ENCODE assay signal across 8 cellular contexts in the genomic region with DNA sequence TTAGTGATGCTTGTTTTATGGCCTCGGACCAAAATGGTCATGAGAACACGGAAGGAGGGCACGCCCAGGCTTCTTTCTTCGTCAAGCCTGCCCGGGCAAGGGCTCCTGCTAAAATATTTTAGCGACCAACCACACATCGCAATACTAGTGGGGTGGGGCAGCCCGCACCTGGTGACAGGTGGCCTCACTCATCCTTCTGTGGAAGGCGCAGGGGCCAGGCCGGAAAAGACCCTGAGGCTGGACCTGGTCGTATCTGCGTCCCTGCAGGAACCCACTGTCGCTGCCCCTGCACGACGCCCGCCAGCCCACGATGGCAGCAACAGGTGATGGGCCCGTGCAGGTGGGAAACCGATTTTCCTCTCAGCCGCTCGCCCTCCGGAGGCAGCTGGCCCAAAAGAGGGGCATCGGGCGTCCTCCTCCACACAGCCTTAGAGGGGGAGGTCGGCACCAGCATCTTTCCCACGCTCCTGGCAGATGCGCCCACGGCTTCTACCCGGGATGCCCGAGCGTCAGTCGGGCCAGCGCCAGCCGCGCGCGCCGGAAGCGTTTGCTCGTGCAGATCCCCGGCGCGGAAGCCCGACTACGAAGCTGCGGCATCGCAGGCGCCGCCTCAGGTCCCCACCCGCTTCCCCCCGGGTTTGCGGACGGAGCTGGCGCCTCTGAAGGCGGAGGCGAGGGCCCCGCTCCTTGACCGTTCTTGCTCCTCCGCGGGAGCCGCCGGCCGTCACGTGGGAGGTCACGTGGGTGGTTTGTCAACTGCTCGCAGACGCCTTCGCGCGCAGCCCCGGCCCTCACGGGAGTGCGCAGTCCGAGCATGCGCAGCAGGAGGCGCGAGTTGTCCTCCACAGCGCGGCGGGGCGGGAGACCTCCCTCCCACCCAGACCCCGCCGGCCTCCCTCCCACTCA. TPM values are rescaled to one million over a fixed set of nuclear protein-coding genes. Genes with fewer than 3 reads are reported as not detected.
DNase-seq lines count a peak whose midpoint lies in the region; ATAC-seq and TF ChIP-seq lines count a peak whose summit lies in the region.

No MANE protein-coding gene starts in this region.

- no peak overlapping the region for H3K9ac ChIP-seq in liver (ENCODE audit: low read depth in 1 of 2, low read length in 2 of 2)

- no peaks in the 10 kb centered on the region for H3K9me3 ChIP-seq in liver (ENCODE audit: control insufficient read depth in 4 of 4, low read length in 3 of 4)

- H3K27ac ChIP-seq in liver (ENCODE audit: low read depth in 1 of 2, low read length in 2 of 2) = peak overlapping the region; percentile 9 to 63

- TF ChIP-seq RAD21 in liver (IDR thresholded peaks at IDR 0.05) = no peak

- H3K4me1 ChIP-seq in liver (ENCODE audit: control insufficient read depth in 4 of 4, insufficient read depth in 4 of 4, low read length in 3 of 4) = peaks cover 2 to 11% (median 7%) of the 10 kb centered on the region in 4 donors

- no peak for TF ChIP-seq CTCF in liver (IDR thresholded peaks at IDR 0.05; ENCODE audit: low read depth, low read length, missing input control)

- H3K36me3 ChIP-seq in liver (ENCODE audit: control insufficient read depth in 4 of 4, insufficient read depth in 3 of 4, low read depth in 1 of 4, low read length in 3 of 4) = no peaks in the 10 kb centered on the region

- peak overlapping the region; percentile 59 to 67 (median 61) for H3K4me3 ChIP-seq in liver (ENCODE audit: low read depth in 1 of 3, low read length in 3 of 3)

- no peaks in the 10 kb centered on the region for H3K27me3 ChIP-seq in liver (ENCODE audit: control insufficient read depth in 4 of 4, insufficient read depth in 4 of 4, low read length in 3 of 4)

- DNase-seq in AG20443 (ENCODE audit: low spot score) (peak; percentile 96), NCI-H748 treated with DMSO at 0.1 percent for 48 hours (lab: John Stamatoyannopoulos, UW) (peak; percentile 86), dermis blood vessel endothelial cell (peak; percentile 97)
- peak; percentile 94 for DNase-seq in activated CD4-positive, alpha-beta T cell treated with anti-CD3 and anti-CD28 coated beads, Interleukin-2, amount 50 U/mL, for 48 hours
- DNase-seq in stimulated activated CD4-positive, alpha-beta T cell treated with anti-CD3 and anti-CD28 coated beads, Interleukin-2, amount 100 ng/mL, for 4 hours (ENCODE audit: low read depth) = peak; percentile 85

- peak; percentile 57 for ATAC-seq in GM19043 (IDR thresholded peaks at IDR 0.05; ENCODE audit: low read depth, unreplicated experiment)
- ATAC-seq in HG03469 (IDR thresholded peaks at IDR 0.05; ENCODE audit: unreplicated experiment) = peak; percentile 41

- WGBS in liver = 17% methylated on average over 83 of the region's 83 CpGs

TF ChIP-seq in liver, 16 proteins besides CTCF, POLR2A, EP300 and RAD21:
- TF ChIP-seq HNF4G (IDR thresholded peaks at IDR 0.05) (no peak), FOXA1 (IDR thresholded peaks at IDR 0.05) (no peak), RXRA (IDR thresholded peaks at IDR 0.05) (no peak), NR2F2 (IDR thresholded peaks at IDR 0.05) (no peak), JUND (IDR thresholded peaks at IDR 0.05) (no peak), HNF4A (conservative IDR thresholded peaks at IDR 0.05) (no peak), TAF1 (conservative IDR thresholded peaks at IDR 0.05) (no peak), GABPA (IDR thresholded peaks at IDR 0.05 in 1 of 2, conservative IDR thresholded peaks at IDR 0.05 in 1 of 2) (no peak), EGR1 (IDR thresholded peaks at IDR 0.05; ENCODE audit: low read depth in 2 of 2) (no peak), SP1 (IDR thresholded peaks at IDR 0.05) (no peak), YY1 (IDR thresholded peaks at IDR 0.05) (peak; percentile 22), FOXA2 (IDR thresholded peaks at IDR 0.05) (no peak)
- TF ChIP-seq, protein P1, sequence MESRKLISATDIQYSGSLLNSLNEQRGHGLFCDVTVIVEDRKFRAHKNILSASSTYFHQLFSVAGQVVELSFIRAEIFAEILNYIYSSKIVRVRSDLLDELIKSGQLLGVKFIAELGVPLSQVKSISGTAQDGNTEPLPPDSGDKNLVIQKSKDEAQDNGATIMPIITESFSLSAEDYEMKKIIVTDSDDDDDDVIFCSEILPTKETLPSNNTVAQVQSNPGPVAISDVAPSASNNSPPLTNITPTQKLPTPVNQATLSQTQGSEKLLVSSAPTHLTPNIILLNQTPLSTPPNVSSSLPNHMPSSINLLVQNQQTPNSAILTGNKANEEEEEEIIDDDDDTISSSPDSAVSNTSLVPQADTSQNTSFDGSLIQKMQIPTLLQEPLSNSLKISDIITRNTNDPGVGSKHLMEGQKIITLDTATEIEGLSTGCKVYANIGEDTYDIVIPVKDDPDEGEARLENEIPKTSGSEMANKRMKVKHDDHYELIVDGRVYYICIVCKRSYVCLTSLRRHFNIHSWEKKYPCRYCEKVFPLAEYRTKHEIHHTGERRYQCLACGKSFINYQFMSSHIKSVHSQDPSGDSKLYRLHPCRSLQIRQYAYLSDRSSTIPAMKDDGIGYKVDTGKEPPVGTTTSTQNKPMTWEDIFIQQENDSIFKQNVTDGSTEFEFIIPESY (IDR thresholded peaks at IDR 0.05) = no peak
- TF ChIP-seq, protein P2, sequence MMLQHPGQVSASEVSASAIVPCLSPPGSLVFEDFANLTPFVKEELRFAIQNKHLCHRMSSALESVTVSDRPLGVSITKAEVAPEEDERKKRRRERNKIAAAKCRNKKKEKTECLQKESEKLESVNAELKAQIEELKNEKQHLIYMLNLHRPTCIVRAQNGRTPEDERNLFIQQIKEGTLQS (IDR thresholded peaks at IDR 0.05) = no peak
- TF ChIP-seq, protein P3, sequence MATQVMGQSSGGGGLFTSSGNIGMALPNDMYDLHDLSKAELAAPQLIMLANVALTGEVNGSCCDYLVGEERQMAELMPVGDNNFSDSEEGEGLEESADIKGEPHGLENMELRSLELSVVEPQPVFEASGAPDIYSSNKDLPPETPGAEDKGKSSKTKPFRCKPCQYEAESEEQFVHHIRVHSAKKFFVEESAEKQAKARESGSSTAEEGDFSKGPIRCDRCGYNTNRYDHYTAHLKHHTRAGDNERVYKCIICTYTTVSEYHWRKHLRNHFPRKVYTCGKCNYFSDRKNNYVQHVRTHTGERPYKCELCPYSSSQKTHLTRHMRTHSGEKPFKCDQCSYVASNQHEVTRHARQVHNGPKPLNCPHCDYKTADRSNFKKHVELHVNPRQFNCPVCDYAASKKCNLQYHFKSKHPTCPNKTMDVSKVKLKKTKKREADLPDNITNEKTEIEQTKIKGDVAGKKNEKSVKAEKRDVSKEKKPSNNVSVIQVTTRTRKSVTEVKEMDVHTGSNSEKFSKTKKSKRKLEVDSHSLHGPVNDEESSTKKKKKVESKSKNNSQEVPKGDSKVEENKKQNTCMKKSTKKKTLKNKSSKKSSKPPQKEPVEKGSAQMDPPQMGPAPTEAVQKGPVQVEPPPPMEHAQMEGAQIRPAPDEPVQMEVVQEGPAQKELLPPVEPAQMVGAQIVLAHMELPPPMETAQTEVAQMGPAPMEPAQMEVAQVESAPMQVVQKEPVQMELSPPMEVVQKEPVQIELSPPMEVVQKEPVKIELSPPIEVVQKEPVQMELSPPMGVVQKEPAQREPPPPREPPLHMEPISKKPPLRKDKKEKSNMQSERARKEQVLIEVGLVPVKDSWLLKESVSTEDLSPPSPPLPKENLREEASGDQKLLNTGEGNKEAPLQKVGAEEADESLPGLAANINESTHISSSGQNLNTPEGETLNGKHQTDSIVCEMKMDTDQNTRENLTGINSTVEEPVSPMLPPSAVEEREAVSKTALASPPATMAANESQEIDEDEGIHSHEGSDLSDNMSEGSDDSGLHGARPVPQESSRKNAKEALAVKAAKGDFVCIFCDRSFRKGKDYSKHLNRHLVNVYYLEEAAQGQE (IDR thresholded peaks at IDR 0.05) = peak; percentile 13
- TF ChIP-seq, protein P4, sequence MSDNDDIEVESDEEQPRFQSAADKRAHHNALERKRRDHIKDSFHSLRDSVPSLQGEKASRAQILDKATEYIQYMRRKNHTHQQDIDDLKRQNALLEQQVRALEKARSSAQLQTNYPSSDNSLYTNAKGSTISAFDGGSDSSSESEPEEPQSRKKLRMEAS (IDR thresholded peaks at IDR 0.05) = peak; percentile 9

RNA-seq across cellular contexts. Expression of a gene that starts 22.8 kb away (rescaled TPM):
- total RNA-seq in dermis blood vessel endothelial cell (35.1 and 38.2 TPM in 2 replicates), liver (10 to 100 TPM; 13.4 to 16.2 TPM)
- 1 to 10 TPM; 3.1 to 8.3 TPM for polyA plus RNA-seq in liver

RNA-seq across cellular contexts. Expression of a gene that starts 38.2 kb away (rescaled TPM):
- total RNA-seq in dermis blood vessel endothelial cell (85.5 and 105 TPM in 2 replicates), liver (10 to 100 TPM; 24.8 to 87.5 TPM)
- polyA plus RNA-seq in liver = 10 to 100 TPM; 19.8 to 27.6 TPM

RNA-seq across cellular contexts. Expression of a gene that starts 46.2 kb away (rescaled TPM):
- total RNA-seq in dermis blood vessel endothelial cell (59.8 and 75.4 TPM in 2 replicates), liver (10 to 100 TPM; 25.9 to 44.0 TPM)
- 10 to 100 TPM; 23.2 to 45.6 TPM for polyA plus RNA-seq in liver

Comparison
In these comparisons a context has a peak if more than half of its experiments do, and no peak if none do; other contexts are left out.
1. Peak in every context shown above with its lines: DNase-seq, ATAC-seq, H3K4me3 ChIP-seq and H3K27ac ChIP-seq.